ENCODE assay signal across 8 cellular contexts in genomic region chr19:41264581-41265375, GRCh38. TPM values are rescaled to one million over a fixed set of nuclear protein-coding genes. Genes with fewer than 3 reads are reported as not detected.
DNase-seq lines count a peak whose midpoint lies in the region; ATAC-seq and TF ChIP-seq lines count a peak whose summit lies in the region.

No MANE protein-coding gene starts in this region.

- POLR2A ChIA-PET in CD4-positive, alpha-beta T cell (lab: Charles Lee): interaction anchor here (0.7 to 5.9 kb wide), 44 partner anchors 8 to 1720 kb away, joined by 3 to 314 read pairs (median 7); partner anchors contain the start of genes ACTMAP, AKT2, B9D2 and CCDC97
- POLR2A ChIA-PET in HEK293 (lab: Yijun Ruan, JAX): interaction anchor here (0.6 to 3.5 kb wide), 35 partner anchors 10 to 978 kb away, joined by 3 to 64 read pairs (median 5); partner anchors contain the start of genes AXL, B9D2, CCDC97 and COQ8B

- TF ChIP-seq CTCF in CD4-positive, alpha-beta T cell (IDR thresholded peaks at IDR 0.05): peak; percentile 26
- TF ChIP-seq CTCF in HEK293 (tag by site-specific recombination; IDR thresholded peaks at IDR 0.05) (no peak), RWPE2 (IDR thresholded peaks at IDR 0.05; ENCODE audit: poor library complexity, severe bottlenecking) (no peak), left ventricle myocardium inferior (IDR thresholded peaks at IDR 0.05; ENCODE audit: borderline replicate concordance) (peak; percentile 20), retinal pigment epithelial cell (conservative IDR thresholded peaks at IDR 0.05; ENCODE audit: low read depth, low read length) (no peak)

- peak; percentile 39 to 60 (median 45) for DNase-seq in CD4-positive, alpha-beta T cell
- DNase-seq in RWPE2 (ENCODE audit: low spot score) (no peak), left ventricle myocardium inferior (peak; percentile 54), retinal pigment epithelial cell (ENCODE audit: low read depth) (no peak), retina (no peak)
- DNase-seq in activated naive CD8-positive, alpha-beta T cell treated with anti-CD3 and anti-CD28 coated beads for 36 hours: peak; percentile 68

- H3K27ac Mint-ChIP-seq in CD4-positive, alpha-beta T cell: peak overlapping the region; percentile 100
- H3K27ac Mint-ChIP-seq in activated naive CD8-positive, alpha-beta T cell treated with anti-CD3 and anti-CD28 coated beads for 36 hours: peak overlapping the region; percentile 100

- H3K4me3 ChIP-seq in HEK293 (ENCODE audit: low read depth, low read length) (peak overlapping the region; percentile 85), RWPE2 (ENCODE audit: severe bottlenecking) (peak overlapping the region; percentile 87), left ventricle myocardium inferior (peak overlapping the region; percentile 99), retinal pigment epithelial cell (ENCODE audit: low read length) (peak overlapping the region; percentile 91)

- no peaks in the 10 kb centered on the region for H3K27me3 ChIP-seq in CD4-positive, alpha-beta T cell (ENCODE audit: control insufficient read depth, insufficient read depth, low read length)
- H3K27me3 ChIP-seq in RWPE2 (ENCODE audit: insufficient read depth, poor library complexity, severe bottlenecking) (no peaks in the 10 kb centered on the region), left ventricle myocardium inferior (ENCODE audit: low read depth) (no peaks in the 10 kb centered on the region)

- no peaks in the 10 kb centered on the region for H3K9me3 ChIP-seq in CD4-positive, alpha-beta T cell (ENCODE audit: control insufficient read depth, low read length)
- no peaks in the 10 kb centered on the region for H3K9me3 ChIP-seq in HEK293 (ENCODE audit: control insufficient read depth, insufficient read depth, low read depth, low read length)
- no peaks in the 10 kb centered on the region for H3K9me3 ChIP-seq in RWPE2 (ENCODE audit: severe bottlenecking)
- H3K9me3 ChIP-seq in left ventricle myocardium inferior (replicated peaks): no peaks in the 10 kb centered on the region

- CTCF ChIA-PET in CD4-positive, alpha-beta T cell (lab: Charles Lee): interaction anchor here (0.6 to 5.4 kb wide), 9 partner anchors 13 to 120 kb away, joined by 3 to 64 read pairs (median 4); partner anchors contain the start of genes CCDC97 and TGFB1
- CTCF ChIA-PET in HEK293 (lab: Yijun Ruan, JAX): interaction anchor here (0.5 to 8.4 kb wide), 9 partner anchors 15 to 377 kb away, joined by 3 to 184 read pairs (median 3); no protein-coding TSS in a partner anchor

- peak overlapping the region; percentile 96 for H3K4me3 Mint-ChIP-seq in CD4-positive, alpha-beta T cell
- peak overlapping the region; percentile 94 for H3K4me3 Mint-ChIP-seq in activated naive CD8-positive, alpha-beta T cell treated with anti-CD3 and anti-CD28 coated beads for 36 hours

- intact Hi-C loops in CD4-positive, alpha-beta T cell (cut with DNase I, micrococcal nuclease): loop anchor here (1.0 to 5.0 kb wide), 4 partner anchors 37 to 547 kb away; partner anchors contain the start of genes BCKDHA (in 1 of the 2), COQ8B (in 1 of the 2), EXOSC5 (in 1 of the 2) and ITPKC (in 1 of the 2)
- intact Hi-C loops in left ventricle myocardium inferior (cut with micrococcal nuclease): loop anchor here (5.0 kb wide), 1 partner anchor 62 kb away; no protein-coding TSS in a partner anchor

- ATAC-seq in CD4-positive, alpha-beta T cell (ENCODE audit: poor library complexity): no peak
- no peak for ATAC-seq in RWPE2 (ENCODE audit: low read depth)
- no peak for ATAC-seq in HG02763 (IDR thresholded peaks at IDR 0.05; ENCODE audit: unreplicated experiment)

- H3K36me3 ChIP-seq in HEK293 (ENCODE audit: control insufficient read depth in 2 of 2, insufficient read depth in 1 of 2, low read length in 2 of 2) (peaks cover 35 to 37% of the 10 kb centered on the region in 2 experiments), RWPE2 (ENCODE audit: low read depth) (peaks cover 38% of the 10 kb centered on the region), left ventricle myocardium inferior (peaks cover 22% of the 10 kb centered on the region)

- H3K4me1 ChIP-seq in HEK293 (ENCODE audit: control insufficient read depth, insufficient read depth, low read length) (peaks cover 14% of the 10 kb centered on the region), RWPE2 (ENCODE audit: insufficient read depth, poor library complexity, severe bottlenecking) (peaks cover 5% of the 10 kb centered on the region), left ventricle myocardium inferior (peaks cover 56% of the 10 kb centered on the region)

- H3K27ac ChIP-seq in CD4-positive, alpha-beta T cell (ENCODE audit: low read depth, low read length): peak overlapping the region; percentile 98
- H3K27ac ChIP-seq in HEK293 (ENCODE audit: extremely low read depth, low read depth, low read length): peak overlapping the region; percentile 100
- peak overlapping the region; percentile 94 for H3K27ac ChIP-seq in RWPE2 (ENCODE audit: poor library complexity, severe bottlenecking)
- peak overlapping the region; percentile 100 for H3K27ac ChIP-seq in left ventricle myocardium inferior (replicated peaks)

- H3K36me3 Mint-ChIP-seq in CD4-positive, alpha-beta T cell (ENCODE audit: low read depth): peaks cover 68% of the 10 kb centered on the region
- H3K36me3 Mint-ChIP-seq in activated naive CD8-positive, alpha-beta T cell treated with anti-CD3 and anti-CD28 coated beads for 36 hours: peaks cover 25% of the 10 kb centered on the region

- H3K9me3 Mint-ChIP-seq in CD4-positive, alpha-beta T cell: no peaks in the 10 kb centered on the region
- H3K9me3 Mint-ChIP-seq in activated naive CD8-positive, alpha-beta T cell treated with anti-CD3 and anti-CD28 coated beads for 36 hours: no peaks in the 10 kb centered on the region

- peaks cover 5% of the 10 kb centered on the region for H3K27me3 Mint-ChIP-seq in CD4-positive, alpha-beta T cell
- no peaks in the 10 kb centered on the region for H3K27me3 Mint-ChIP-seq in activated naive CD8-positive, alpha-beta T cell treated with anti-CD3 and anti-CD28 coated beads for 36 hours

- peaks cover 55% of the 10 kb centered on the region for H3K4me1 Mint-ChIP-seq in CD4-positive, alpha-beta T cell (ENCODE audit: low read depth)
- H3K4me1 Mint-ChIP-seq in activated naive CD8-positive, alpha-beta T cell treated with anti-CD3 and anti-CD28 coated beads for 36 hours: peaks cover 45% of the 10 kb centered on the region

TF ChIP-seq in HEK293, 187 proteins besides CTCF, POLR2A, EP300 and RAD21 (continues in another document):
- peak; percentile 57 for TF ChIP-seq ZNF600 (tag by site-specific recombination; IDR thresholded peaks at IDR 0.05)
- TF ChIP-seq BCL11B (tag by site-specific recombination; IDR thresholded peaks at IDR 0.05; ENCODE audit: low read depth): no peak
- no peak for TF ChIP-seq ZNF571 (tag by site-specific recombination; IDR thresholded peaks at IDR 0.05)
- peak; percentile 60 for TF ChIP-seq SP2 (tag by site-specific recombination; IDR thresholded peaks at IDR 0.05)
- peak; percentile 74 for TF ChIP-seq PRDM10 (tag by site-specific recombination; IDR thresholded peaks at IDR 0.05)
- TF ChIP-seq ZNF513 (tag by site-specific recombination; IDR thresholded peaks at IDR 0.05): no peak; the same call in 1 of the 2 replicates
- TF ChIP-seq ZNF785 (tag by site-specific recombination; IDR thresholded peaks at IDR 0.05): 0 out of 2 replicates have a peak, but pooled peaks have one; percentile 26
- TF ChIP-seq ZBTB17 (tag by site-specific recombination; IDR thresholded peaks at IDR 0.05): no peak

RNA-seq across cellular contexts. Expression of gene HNRNPUL1, which starts 0.6 kb away (rescaled TPM):
- 100 to 1,000 TPM; 367 to 388 TPM for total RNA-seq in CD4-positive, alpha-beta T cell
- total RNA-seq in activated naive CD8-positive, alpha-beta T cell treated with anti-CD3 and anti-CD28 coated beads for 36 hours: 100 to 1,000 TPM; 255 to 259 TPM
- total RNA-seq in left ventricle myocardium inferior: 103 TPM

RNA-seq across cellular contexts. Expression of gene CCDC97, which starts 45.2 kb away (rescaled TPM):
- total RNA-seq in CD4-positive, alpha-beta T cell: 10 to 100 TPM; 27.3 to 29.7 TPM
- total RNA-seq in activated naive CD8-positive, alpha-beta T cell treated with anti-CD3 and anti-CD28 coated beads for 36 hours: 10 to 100 TPM; 19.1 to 20.5 TPM
- total RNA-seq in left ventricle myocardium inferior: 15.5 TPM

RNA-seq across cellular contexts. Expression of gene AXL, which starts 45.8 kb away (rescaled TPM):
- total RNA-seq in CD4-positive, alpha-beta T cell: under 1 TPM; 0.30 to 0.42 TPM
- total RNA-seq in activated naive CD8-positive, alpha-beta T cell treated with anti-CD3 and anti-CD28 coated beads for 36 hours: under 1 TPM; 0.41 to 0.42 TPM
- total RNA-seq in left ventricle myocardium inferior: 13.6 TPM

Comparison
In these comparisons a context has a peak if more than half of its experiments do, and no peak if none do; other contexts are left out.
1. DNase-seq: peak in CD4-positive, alpha-beta T cell (10 of 10), activated naive CD8-positive, alpha-beta T cell treated with anti-CD3 and anti-CD28 coated beads for 36 hours (single experiment) and left ventricle myocardium inferior (single experiment); none in RWPE2 (single experiment), retinal pigment epithelial cell (single experiment) and retina (single experiment).
2. CTCF ChIP-seq: peak in CD4-positive, alpha-beta T cell (single experiment) and left ventricle myocardium inferior (single experiment); none in HEK293 (single experiment), RWPE2 (single experiment) and retinal pigment epithelial cell (single experiment).
3. RNA of gene AXL, which starts 45.8 kb away (total RNA-seq): 13.6 TPM in left ventricle myocardium inferior (single experiment); 0.41 to 0.42 TPM in activated naive CD8-positive, alpha-beta T cell treated with anti-CD3 and anti-CD28 coated beads for 36 hours and 0.30 to 0.42 TPM in CD4-positive, alpha-beta T cell; every median in the first group is over 10 times any median in the second.
4. Peak in every context shown above with its lines, with median percentiles within 50 percentile points of each other: H3K27ac ChIP-seq and H3K4me3 ChIP-seq.